8 cellular contexts compared by ENCODE assay signal in genomic region chr18:3998698-3999333, GRCh38.
DNase-seq lines count a peak whose midpoint lies in the region; ATAC-seq and TF ChIP-seq lines count a peak whose summit lies in the region.

No MANE protein-coding gene starts in this region.

- H3K36me3 Mint-ChIP-seq in brain, result peaks cover 4% of the 10 kb centered on the region
- H3K36me3 Mint-ChIP-seq in T-cell, result no peaks in the 10 kb centered on the region

- H3K27ac Mint-ChIP-seq in brain (no peak overlapping the region), T-cell (no peak overlapping the region)

- TF ChIP-seq CTCF in heart right ventricle (IDR thresholded peaks at IDR 0.05), result peak; percentile 45 to 87 (median 77)
- TF ChIP-seq CTCF in brain (conservative IDR thresholded peaks at IDR 0.05), result peak; percentile 66 to 78
- peak; percentile 72 to 84 (median 76) for TF ChIP-seq CTCF in right lobe of liver (IDR thresholded peaks at IDR 0.05)

- ATAC-seq in heart right ventricle, result no peak
- no peak for ATAC-seq in Right ventricle myocardium superior (ENCODE audit: poor library complexity)
- peak; percentile 70 to 79 (median 74) for ATAC-seq in right lobe of liver
- ATAC-seq in T-cell (replicated peaks in 1 of 4), result no peak
- ATAC-seq in HG03045 (IDR thresholded peaks at IDR 0.05; ENCODE audit: unreplicated experiment), result no peak

- H3K27ac ChIP-seq in heart right ventricle, result no peak overlapping the region
- no peak overlapping the region for H3K27ac ChIP-seq in right lobe of liver

- H3K27me3 ChIP-seq in heart right ventricle (no peaks in the 10 kb centered on the region), right lobe of liver (no peaks in the 10 kb centered on the region)

- H3K4me1 Mint-ChIP-seq in brain, result peaks cover 17% of the 10 kb centered on the region
- peaks cover 0 to 5% (median 3%) of the 10 kb centered on the region in 3 donors for H3K4me1 Mint-ChIP-seq in T-cell

- WGBS in heart right ventricle, 2 donors, result 17 to 22% methylated on average over 4 of the region's 4 CpGs
- 6% methylated on average over 4 of the region's 4 CpGs for WGBS in right lobe of liver (ENCODE audit: insufficient coverage, low coverage, low lambda C conversion rate, missing lambda C conversion rate)

- DNase-seq in heart right ventricle (no peak), Right ventricle myocardium superior (no peak), NCI-H146 treated with DMSO at 0.1 percent for 48 hours (lab: John Stamatoyannopoulos, UW; ENCODE audit: unreplicated experiment) (peak; percentile 32), right lobe of liver (no peak), T-cell (no peak), activated T-cell treated with anti-CD3 and anti-CD28 coated beads for 4 hours (no peak)

- H3K9me3 ChIP-seq in heart right ventricle (peaks cover 0 to 2% (median 0%) of the 10 kb centered on the region in 11 donors), right lobe of liver (no peaks in the 10 kb centered on the region)

- H3K9me3 Mint-ChIP-seq in brain, result peaks cover 0 to 4% (median 0%) of the 10 kb centered on the region in 5 experiments
- no peaks in the 10 kb centered on the region for H3K9me3 Mint-ChIP-seq in T-cell

- CTCF ChIA-PET in T-cell (lab: Charles Lee), result interaction anchor here (0.6 to 1.3 kb wide), 5 partner anchors 9 to 228 kb away, joined by 3 to 5 read pairs (median 4); no protein-coding TSS in a partner anchor

- H3K4me1 ChIP-seq in heart right ventricle (peaks cover 0 to 15% (median 3%) of the 10 kb centered on the region in 9 donors), right lobe of liver (no peaks in the 10 kb centered on the region)

- no peak for TF ChIP-seq POLR2A in right lobe of liver (IDR thresholded peaks at IDR 0.05)

- H3K27me3 Mint-ChIP-seq in brain (no peaks in the 10 kb centered on the region), T-cell (peaks cover 9 to 13% of the 10 kb centered on the region in 2 donors)

- POLR2A ChIA-PET in T-cell (lab: Charles Lee), result no interaction called here

- intact Hi-C loops in heart right ventricle (cut with DNase I), result loop anchor here in 8 of 10 donors (1.0 to 10.0 kb wide), 16 partner anchors 74 to 717 kb away; no protein-coding TSS in a partner anchor
- intact Hi-C loops in Right ventricle myocardium superior (cut with DNase I), result loop anchor here (2.0 to 10.0 kb wide), 2 partner anchors 228 to 294 kb away; no protein-coding TSS in a partner anchor
- intact Hi-C loops in right lobe of liver (cut with DNase I), result loop anchor here in 1 of 2 donors (10.0 kb wide), 1 partner anchor 224 kb away; no protein-coding TSS in a partner anchor

- H3K4me3 Mint-ChIP-seq in brain (no peak overlapping the region), T-cell (no peak overlapping the region)

- H3K4me3 ChIP-seq in heart right ventricle, result no peak overlapping the region
- no peak overlapping the region for H3K4me3 ChIP-seq in right lobe of liver

- H3K36me3 ChIP-seq in heart right ventricle (no peaks in the 10 kb centered on the region), right lobe of liver (no peaks in the 10 kb centered on the region)

Comparison
In these comparisons a context has a peak if more than half of its experiments do, and no peak if none do; other contexts are left out.
1. ATAC-seq: peak in right lobe of liver (4 of 4); none in heart right ventricle (0 of 8), Right ventricle myocardium superior (single experiment), T-cell (0 of 4) and HG03045 (single experiment).
2. Peak in every context shown above with its lines, with median percentiles within 50 percentile points of each other: CTCF ChIP-seq.